Comparison of ENCODE assay signal across 8 cellular contexts in the genomic region with DNA sequence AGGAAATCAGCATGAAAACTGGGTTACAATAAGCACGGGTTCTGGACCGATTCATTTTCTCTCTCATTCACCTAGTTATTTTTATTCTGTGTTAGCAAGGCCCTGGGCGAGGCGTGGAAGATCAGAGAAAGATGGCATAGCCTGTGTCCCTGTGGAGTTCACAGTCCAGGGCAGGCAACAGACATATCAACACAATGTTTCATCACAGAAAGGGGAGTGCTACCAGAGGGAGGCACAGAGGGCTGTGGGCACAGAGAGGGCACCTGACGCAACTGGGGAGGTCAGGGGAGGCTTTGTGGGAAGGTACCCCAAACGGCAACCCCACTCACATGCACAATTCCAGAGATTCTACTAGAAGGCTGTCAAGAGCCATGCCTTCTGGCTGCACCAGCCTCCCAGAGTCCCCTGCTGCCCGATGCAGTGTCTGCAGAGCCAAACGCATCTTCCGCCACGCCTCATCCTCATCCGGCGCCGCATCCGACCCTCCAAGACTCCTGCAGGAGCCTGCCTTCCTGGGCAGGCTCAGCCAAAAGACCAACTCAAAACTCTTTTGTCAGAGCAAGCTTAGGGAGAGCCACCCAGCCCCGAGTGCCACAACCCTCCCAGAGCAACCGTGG. TPM values are rescaled to one million over a fixed set of nuclear protein-coding genes. Genes with fewer than 3 reads are reported as not detected.
DNase-seq lines count a peak whose midpoint lies in the region; ATAC-seq lines count a peak whose summit lies in the region.

No MANE protein-coding gene starts in this region.

- H3K4me3 ChIP-seq in ectodermal cell (ENCODE audit: insufficient read depth, low read depth, low read length), result peak overlapping the region; percentile 57
- peak overlapping the region; percentile 62 for H3K4me3 ChIP-seq in naive thymus-derived CD4-positive, alpha-beta T cell (ENCODE audit: low read length)

- peaks cover 12% of the 10 kb centered on the region for H3K36me3 ChIP-seq in ectodermal cell (ENCODE audit: control insufficient read depth, insufficient read depth, low read length)
- peaks cover 0 to 16% (median 0%) of the 10 kb centered on the region in 3 experiments for H3K36me3 ChIP-seq in naive thymus-derived CD4-positive, alpha-beta T cell (ENCODE audit: control insufficient read depth in 2 of 3, insufficient read depth in 3 of 3, low read length in 3 of 3)

- ATAC-seq in naive thymus-derived CD4-positive, alpha-beta T cell, result no peak
- ATAC-seq in HG02840 (IDR thresholded peaks at IDR 0.05; ENCODE audit: low FRiP score, unreplicated experiment) (no peak), GM19023 (IDR thresholded peaks at IDR 0.05; ENCODE audit: unreplicated experiment) (no peak)

- 52 to 62% methylated on average over 14 to 16 of the region's 16 CpGs for WGBS in ectodermal cell, 2 experiments

- H3K9me3 ChIP-seq in ectodermal cell (ENCODE audit: control insufficient read depth, low read length), result no peaks in the 10 kb centered on the region
- no peaks in the 10 kb centered on the region for H3K9me3 ChIP-seq in naive thymus-derived CD4-positive, alpha-beta T cell (ENCODE audit: control insufficient read depth in 2 of 3, low read length in 3 of 3)

- peaks cover 0 to 8% (median 0%) of the 10 kb centered on the region in 5 donors for H3K36me3 Mint-ChIP-seq in naive thymus-derived CD4-positive, alpha-beta T cell

- intact Hi-C loops in naive thymus-derived CD4-positive, alpha-beta T cell (cut with micrococcal nuclease), result loop anchor here in 1 of 2 donors (10.0 kb wide), 1 partner anchor 528 kb away; the partner anchor contains the start of gene ZNF346

- DNase-seq in AML-193 (lab: John Stamatoyannopoulos, UW) (peak; percentile 17 to 23), LHCN-M2 (ENCODE audit: low read depth) (peak; percentile 26), G401 (ENCODE audit: low spot score) (no peak)
- no peak for DNase-seq in naive thymus-derived CD4-positive, alpha-beta T cell
- DNase-seq in activated CD4-positive, alpha-beta T cell treated with anti-CD3 and anti-CD28 coated beads for 4 hours, result no peak

- H3K27ac Mint-ChIP-seq in naive thymus-derived CD4-positive, alpha-beta T cell, result peak overlapping the region; percentile 40 to 87 (median 62)

- H3K4me1 Mint-ChIP-seq in naive thymus-derived CD4-positive, alpha-beta T cell, result peaks cover 28 to 52% (median 44%) of the 10 kb centered on the region in 7 donors

- H3K4me3 Mint-ChIP-seq in naive thymus-derived CD4-positive, alpha-beta T cell, result peak overlapping the region; percentile 78 to 88 (median 86)

- H3K9me3 Mint-ChIP-seq in naive thymus-derived CD4-positive, alpha-beta T cell, result no peaks in the 10 kb centered on the region

- in situ Hi-C loops in G401 (cut with HindIII; ENCODE audit: low sequenced_read_pairs), result no loop called here

- H3K27me3 Mint-ChIP-seq in naive thymus-derived CD4-positive, alpha-beta T cell, result no peaks in the 10 kb centered on the region

- H3K4me1 ChIP-seq in ectodermal cell (ENCODE audit: control insufficient read depth, insufficient read depth, low read length), result peaks cover 7% of the 10 kb centered on the region
- peaks cover 10 to 17% of the 10 kb centered on the region in 2 donors for H3K4me1 ChIP-seq in naive thymus-derived CD4-positive, alpha-beta T cell (ENCODE audit: control insufficient read depth in 2 of 2, insufficient read depth in 2 of 2, low read length in 2 of 2)

- H3K27me3 ChIP-seq in ectodermal cell (ENCODE audit: control insufficient read depth, insufficient read depth, low read length, poor library complexity, severe bottlenecking), result no peaks in the 10 kb centered on the region
- H3K27me3 ChIP-seq in naive thymus-derived CD4-positive, alpha-beta T cell (ENCODE audit: control insufficient read depth in 2 of 2, insufficient read depth in 2 of 2, low read length in 2 of 2), result no peaks in the 10 kb centered on the region

- CTCF ChIA-PET in naive thymus-derived CD4-positive, alpha-beta T cell (lab: Charles Lee), result no interaction called here

- no peak overlapping the region for H3K27ac ChIP-seq in ectodermal cell (ENCODE audit: insufficient read depth, low read depth, low read length, poor library complexity, severe bottlenecking)
- peak overlapping the region; percentile 73 for H3K27ac ChIP-seq in naive thymus-derived CD4-positive, alpha-beta T cell (ENCODE audit: low read depth, low read length)

- POLR2A ChIA-PET in naive thymus-derived CD4-positive, alpha-beta T cell (lab: Charles Lee), result interaction anchor here (0.6 to 1.9 kb wide), 4 partner anchors 19 to 47 kb away, joined by 3 to 12 read pairs (median 4); partner anchors contain the start of genes B4GALT7, DDX41 and TMED9

RNA-seq across cellular contexts. Expression of gene FAM193B, which starts 1.4 kb away (rescaled TPM):
- total RNA-seq in LHCN-M2 (2014; rRNA removed), result 19.8 and 24.5 TPM in 2 replicates
- 19.2 TPM for polyA plus RNA-seq in LHCN-M2 (2012)
- 102 TPM for polyA plus RNA-seq in ectodermal cell (2013, experiment 1 of 4)
- polyA plus RNA-seq in ectodermal cell (2013, experiment 2 of 4), result 81.0 TPM
- polyA plus RNA-seq in ectodermal cell (2013, experiment 3 of 4), result 96.2 TPM
- 102 TPM for polyA plus RNA-seq in ectodermal cell (2013, experiment 4 of 4)
- 100 to 1,000 TPM; 102 to 275 (median 175) TPM for total RNA-seq in naive thymus-derived CD4-positive, alpha-beta T cell
- 1 to 10 TPM; 4.1 TPM for polyA plus RNA-seq in naive thymus-derived CD4-positive, alpha-beta T cell
- total RNA-seq in G401 (2014; rRNA removed; shearing (Covaris generic)), result 29.0 and 45.3 TPM in 2 replicates

RNA-seq across cellular contexts. Expression of gene DDX41, which starts 36.2 kb away (rescaled TPM):
- total RNA-seq in LHCN-M2 (2014; rRNA removed), result 153 and 185 TPM in 2 replicates
- 307 TPM for polyA plus RNA-seq in LHCN-M2 (2012)
- polyA plus RNA-seq in ectodermal cell (2013, experiment 1 of 4), result 104 TPM
- polyA plus RNA-seq in ectodermal cell (2013, experiment 2 of 4), result 98.4 TPM
- 70.5 TPM for polyA plus RNA-seq in ectodermal cell (2013, experiment 3 of 4)
- polyA plus RNA-seq in ectodermal cell (2013, experiment 4 of 4), result 81.7 TPM
- 100 to 1,000 TPM in 1 of 5 experiments, 10 to 100 TPM in 4; 65.8 to 126 (median 76.1) TPM for total RNA-seq in naive thymus-derived CD4-positive, alpha-beta T cell
- 10 to 100 TPM; 39.2 to 54.6 TPM for polyA plus RNA-seq in naive thymus-derived CD4-positive, alpha-beta T cell
- 96.6 and 166 TPM in 2 replicates for total RNA-seq in G401 (2014; rRNA removed; shearing (Covaris generic))

RNA-seq across cellular contexts. Expression of gene TMED9, which starts 39.1 kb away (rescaled TPM):
- total RNA-seq in LHCN-M2 (2014; rRNA removed), result 119 and 136 TPM in 2 replicates
- polyA plus RNA-seq in LHCN-M2 (2012), result 405 TPM
- polyA plus RNA-seq in ectodermal cell (2013, experiment 1 of 4), result 119 TPM
- polyA plus RNA-seq in ectodermal cell (2013, experiment 2 of 4), result 114 TPM
- 115 TPM for polyA plus RNA-seq in ectodermal cell (2013, experiment 3 of 4)
- 126 TPM for polyA plus RNA-seq in ectodermal cell (2013, experiment 4 of 4)
- total RNA-seq in naive thymus-derived CD4-positive, alpha-beta T cell, result 100 to 1,000 TPM in 1 of 5 experiments, 10 to 100 TPM in 4; 50.5 to 144 (median 67.5) TPM
- polyA plus RNA-seq in naive thymus-derived CD4-positive, alpha-beta T cell, result 100 to 1,000 TPM in 1 of 2 donors, 10 to 100 TPM in 1; 99.7 to 103 TPM
- 126 and 127 TPM in 2 replicates for total RNA-seq in G401 (2014; rRNA removed; shearing (Covaris generic))

RNA-seq across cellular contexts. Expression of gene DOK3, which starts 43.3 kb away (rescaled TPM):
- total RNA-seq in LHCN-M2 (2014; rRNA removed), result 7.0 and 14.8 TPM in 2 replicates
- polyA plus RNA-seq in LHCN-M2 (2012), result 11.0 TPM
- 6.6 TPM for polyA plus RNA-seq in ectodermal cell (2013, experiment 1 of 4)
- 6.8 TPM for polyA plus RNA-seq in ectodermal cell (2013, experiment 2 of 4)
- polyA plus RNA-seq in ectodermal cell (2013, experiment 3 of 4), result 3.3 TPM
- polyA plus RNA-seq in ectodermal cell (2013, experiment 4 of 4), result 3.6 TPM
- total RNA-seq in naive thymus-derived CD4-positive, alpha-beta T cell, result 10 to 100 TPM in 1 of 5 experiments, 1 to 10 TPM in 4; 2.4 to 67.1 (median 6.0) TPM
- polyA plus RNA-seq in naive thymus-derived CD4-positive, alpha-beta T cell, result under 1 TPM; 0.09 to 0.25 TPM
- total RNA-seq in G401 (2014; rRNA removed; shearing (Covaris generic)), result 0.85 and 6.3 TPM in 2 replicates

RNA-seq across cellular contexts. Expression of gene B4GALT7, which starts 47.0 kb away (rescaled TPM):
- total RNA-seq in LHCN-M2 (2014; rRNA removed), result 28.8 and 36.2 TPM in 2 replicates
- 46.7 TPM for polyA plus RNA-seq in LHCN-M2 (2012)
- 19.1 TPM for polyA plus RNA-seq in ectodermal cell (2013, experiment 1 of 4)
- 23.3 TPM for polyA plus RNA-seq in ectodermal cell (2013, experiment 2 of 4)
- 17.9 TPM for polyA plus RNA-seq in ectodermal cell (2013, experiment 3 of 4)
- 19.3 TPM for polyA plus RNA-seq in ectodermal cell (2013, experiment 4 of 4)
- total RNA-seq in naive thymus-derived CD4-positive, alpha-beta T cell, result 10 to 100 TPM; 25.4 to 42.2 (median 32.1) TPM
- 10 to 100 TPM; 18.8 to 24.9 TPM for polyA plus RNA-seq in naive thymus-derived CD4-positive, alpha-beta T cell
- 28.3 and 46.6 TPM in 2 replicates for total RNA-seq in G401 (2014; rRNA removed; shearing (Covaris generic))

Comparison
In these comparisons a context has a peak if more than half of its experiments do, and no peak if none do; other contexts are left out.
1. DNase-seq: peak in AML-193 (2 of 2) and LHCN-M2 (single experiment); none in naive thymus-derived CD4-positive, alpha-beta T cell (0 of 9), G401 (single experiment) and activated CD4-positive, alpha-beta T cell treated with anti-CD3 and anti-CD28 coated beads for 4 hours (0 of 2).